In genomic region chr11:79352304-79352703, GRCh38 we compare ENCODE assay signal across 14 cellular contexts.
DNase-seq lines count a peak whose midpoint lies in the region; ATAC-seq and TF ChIP-seq lines count a peak whose summit lies in the region.
"Had no signal": no experiment of that assay in that cellular context is flagged by ENCODE, and none has a peak within 500 bp of the region (broad histone marks: within the 10 kb centered on the region; RNA-seq: fewer than 3 reads in every experiment).

No MANE protein-coding gene starts in this region.

- H3K4me3 Mint-ChIP-seq in glutamatergic neuron (ENCODE audit: unreplicated experiment) (peak overlapping the region; percentile 53), T-cell (no peak overlapping the region)
- H3K4me3 Mint-ChIP-seq: GM23338 had no signal

- peaks cover 11% of the 10 kb centered on the region for H3K9me3 Mint-ChIP-seq in glutamatergic neuron (ENCODE audit: unreplicated experiment)
- peaks cover 0 to 5% (median 0%) of the 10 kb centered on the region in 3 donors for H3K9me3 Mint-ChIP-seq in T-cell
- H3K9me3 Mint-ChIP-seq: GM23338 had no signal

- DNase-seq in NCI-H2029 (lab: John Stamatoyannopoulos, UW) = peak; percentile 20
- no peak for DNase-seq in NCI-H2029 treated with DMSO at 0.1 percent for 48 hours (lab: John Stamatoyannopoulos, UW)
- DNase-seq in RPMI7951 (ENCODE audit: low read depth) = peak; percentile 28
- peak; percentile 36 for DNase-seq in glutamatergic neuron
- peak; percentile 38 for DNase-seq in renal cortical epithelial cell (ENCODE audit: low read depth)
- no peak for DNase-seq in CD1c-positive myeloid dendritic cell (ENCODE audit: extremely low spot score)
- no peak for DNase-seq in T-cell
- no peak for DNase-seq in T1000 (lab: John Stamatoyannopoulos, UW)
- DNase-seq: 8988T, COR-L47, NCI-H1092, NCI-H82, RPMI8226 had no signal

- ATAC-seq in T-cell (replicated peaks in 1 of 4) = no peak
- ATAC-seq: GM23338 had no signal

- H3K36me3 Mint-ChIP-seq in glutamatergic neuron (ENCODE audit: unreplicated experiment) (no peaks in the 10 kb centered on the region), T-cell (no peaks in the 10 kb centered on the region)

- peaks cover 2% of the 10 kb centered on the region for H3K27me3 Mint-ChIP-seq in glutamatergic neuron (ENCODE audit: unreplicated experiment)
- peaks cover 5 to 11% of the 10 kb centered on the region in 2 donors for H3K27me3 Mint-ChIP-seq in T-cell

- CTCF ChIA-PET in T-cell (lab: Charles Lee) = no interaction called here

- H3K4me1 Mint-ChIP-seq in glutamatergic neuron (ENCODE audit: low read depth, unreplicated experiment) (peaks cover 21% of the 10 kb centered on the region), T-cell (no peaks in the 10 kb centered on the region)
- H3K4me1 Mint-ChIP-seq: GM23338 had no signal

- POLR2A ChIA-PET in T-cell (lab: Charles Lee) = no interaction called here

- no peak for TF ChIP-seq CTCF in glutamatergic neuron (IDR thresholded peaks at IDR 0.05; ENCODE audit: partially characterized antibody, unreplicated experiment)

- H3K27ac Mint-ChIP-seq in glutamatergic neuron (ENCODE audit: unreplicated experiment) (peak overlapping the region; percentile 80), T-cell (no peak overlapping the region)
- H3K27ac Mint-ChIP-seq: GM23338 had no signal

Comparison
In these comparisons a context has a peak if more than half of its experiments do, and no peak if none do; other contexts are left out.
1. DNase-seq: peak in NCI-H2029 (single experiment), RPMI7951 (single experiment), glutamatergic neuron (single experiment) and renal cortical epithelial cell (single experiment); none in NCI-H2029 treated with DMSO at 0.1 percent for 48 hours (single experiment), CD1c-positive myeloid dendritic cell (single experiment), T-cell (0 of 34) and T1000 (single experiment).